22 cellular contexts compared by ENCODE assay signal in genomic region chr15:37973856-37974255, GRCh38. TPM values are rescaled to one million over a fixed set of nuclear protein-coding genes. Genes with fewer than 3 reads are reported as not detected.
A peak's percentile ranks its signal among the peaks of the same experiment; 100 is the strongest.
DNase-seq lines count a peak whose midpoint lies in the region; ATAC-seq, FAIRE-seq and TF ChIP-seq lines count a peak whose summit lies in the region.
"Had no signal": no experiment of that assay in that cellular context is flagged by ENCODE, and none has a peak within 500 bp of the region (broad histone marks: within the 10 kb centered on the region; RNA-seq: fewer than 3 reads in every experiment).

No MANE protein-coding gene starts in this region.

- WGBS in gastroesophageal sphincter (ENCODE audit: low coverage in 1 of 2), 2 donors, result 86 to 100% methylated on average over 1 to 2 of the region's 2 CpGs
- 70 to 81% (median 78%) methylated on average over 2 of the region's 2 CpGs for WGBS in spleen, 5 donors

- no TSS peak for BruUV-seq in endothelial cell of umbilical vein (replicated peaks; lab: Mats Ljungman, UMichigan)

- peak; percentile 28 for FAIRE-seq in endothelial cell of umbilical vein (lab: Jason Lieb, UNC)
- FAIRE-seq: GM12878 had no signal

- H3K27ac ChIP-seq in endothelial cell of umbilical vein (ENCODE audit: insufficient read depth, low read depth, low read length) (no peak overlapping the region), gastroesophageal sphincter (no peak overlapping the region), spleen (no peak overlapping the region)
- H3K27ac ChIP-seq: C4-2B, KMS-11 had no signal

- dilution Hi-C loops in endothelial cell of umbilical vein (cut with MboI; ENCODE audit: extremely low pct_ligation_motif_present, low sequenced_read_pairs), result no loop called here

- H3K9ac ChIP-seq in endothelial cell of umbilical vein (replicated peaks; ENCODE audit: extremely low read depth, insufficient read depth, low read length), result no peak overlapping the region
- H3K9ac ChIP-seq: KMS-11 had no signal

- no peak for TF ChIP-seq EP300 in gastroesophageal sphincter (IDR thresholded peaks at IDR 0.05)

- no peaks in the 10 kb centered on the region for H3K9me1 ChIP-seq in endothelial cell of umbilical vein (replicated peaks; ENCODE audit: control insufficient read depth, extremely low read depth, insufficient read depth, low read length)

- TF ChIP-seq POLR2A in endothelial cell of umbilical vein (IDR thresholded peaks at IDR 0.05; ENCODE audit: low read depth, low read length) (no peak), gastroesophageal sphincter (IDR thresholded peaks at IDR 0.05) (no peak), spleen (IDR thresholded peaks at IDR 0.05) (no peak)

- DNase-seq in EL (peak; percentile 6), M059J (ENCODE audit: low read depth) (peak; percentile 10), endothelial cell of umbilical vein (ENCODE audit: low read depth, low spot score) (no peak), fibroblast of villous mesenchyme (ENCODE audit: low read depth) (peak; percentile 29), spleen (no peak), NCI-H2107 (lab: John Stamatoyannopoulos, UW) (no peak), NK-92 (lab: John Stamatoyannopoulos, UW; ENCODE audit: unreplicated experiment) (no peak)
- DNase-seq: NCI-H1694, NCI-H2081, NCI-H446 treated with DMSO at 0.1 percent for 48 hours, NCI-H526 treated with DMSO at 0.1 percent for 48 hours, SHP77 had no signal

- H3K36me3 ChIP-seq in endothelial cell of umbilical vein (ENCODE audit: control insufficient read depth in 2 of 2, extremely low read depth in 1 of 2, insufficient read depth in 2 of 2, low read length in 2 of 2) (no peaks in the 10 kb centered on the region), gastroesophageal sphincter (no peaks in the 10 kb centered on the region), spleen (no peaks in the 10 kb centered on the region)
- H3K36me3 ChIP-seq: HAP-1 had no signal

- H2AFZ ChIP-seq in endothelial cell of umbilical vein (ENCODE audit: low read depth, low read length), result no peak overlapping the region
- H2AFZ ChIP-seq: GM23338 had no signal

- H3K4me1 ChIP-seq in endothelial cell of umbilical vein (ENCODE audit: control insufficient read depth, extremely low read depth, insufficient read depth, low read length), result no peaks in the 10 kb centered on the region
- no peaks in the 10 kb centered on the region for H3K4me1 ChIP-seq in gastroesophageal sphincter
- H3K4me1 ChIP-seq in spleen, result no peaks in the 10 kb centered on the region
- H3K4me1 ChIP-seq: HAP-1 had no signal

- H3K79me2 ChIP-seq in endothelial cell of umbilical vein (ENCODE audit: control insufficient read depth, insufficient read depth, low read length), result no peaks in the 10 kb centered on the region

- no peaks in the 10 kb centered on the region for H4K20me1 ChIP-seq in endothelial cell of umbilical vein (replicated peaks; ENCODE audit: control insufficient read depth, extremely low read depth, insufficient read depth, low read length)

- H3K27me3 ChIP-seq in endothelial cell of umbilical vein (ENCODE audit: control insufficient read depth in 2 of 2, insufficient read depth in 2 of 2, low read length in 2 of 2) (peaks cover 4 to 17% of the 10 kb centered on the region in 2 experiments), gastroesophageal sphincter (peaks cover 11% of the 10 kb centered on the region), spleen (replicated peaks in 1 of 7) (no peaks in the 10 kb centered on the region)

- TF ChIP-seq CTCF in endothelial cell of umbilical vein (IDR thresholded peaks at IDR 0.05; ENCODE audit: extremely low read depth in 1 of 2, insufficient read depth in 1 of 2, low read depth in 1 of 2, low read length in 2 of 2), result no peak
- no peak for TF ChIP-seq CTCF in fibroblast of villous mesenchyme (IDR thresholded peaks at IDR 0.05; ENCODE audit: insufficient read depth, low read depth, low read length)
- TF ChIP-seq CTCF in gastroesophageal sphincter (IDR thresholded peaks at IDR 0.05), result no peak
- TF ChIP-seq CTCF in spleen (IDR thresholded peaks at IDR 0.05 in 8 of 11, conservative IDR thresholded peaks at IDR 0.05 in 3 of 11), result no peak

- POLR2A ChIA-PET in endothelial cell of umbilical vein (lab: Charles Lee), result no interaction called here

- H3K9me3 ChIP-seq in endothelial cell of umbilical vein (replicated peaks; ENCODE audit: control insufficient read depth, insufficient read depth, low read length), result no peaks in the 10 kb centered on the region
- H3K9me3 ChIP-seq in gastroesophageal sphincter, result peaks cover 0 to 4% (median 0%) of the 10 kb centered on the region in 3 donors
- peaks cover 0 to 8% (median 3%) of the 10 kb centered on the region in 8 donors for H3K9me3 ChIP-seq in spleen
- H3K9me3 ChIP-seq: HAP-1 had no signal

- no peak for ATAC-seq in gastroesophageal sphincter
- ATAC-seq: GM12878, GM23338 had no signal

- no peak overlapping the region for H3K4me3 ChIP-seq in endothelial cell of umbilical vein (replicated peaks in 1 of 3; ENCODE audit: insufficient read depth in 1 of 3, low read depth in 1 of 3, low read length in 3 of 3)
- H3K4me3 ChIP-seq in fibroblast of villous mesenchyme (ENCODE audit: low read depth, low read length), result no peak overlapping the region
- H3K4me3 ChIP-seq in gastroesophageal sphincter, result no peak overlapping the region
- H3K4me3 ChIP-seq in spleen, result no peak overlapping the region
- H3K4me3 ChIP-seq: GM12878, GM23338, HAP-1 had no signal

- CTCF ChIA-PET in endothelial cell of umbilical vein (lab: Charles Lee), result no interaction called here

- H3K4me2 ChIP-seq in endothelial cell of umbilical vein (ENCODE audit: insufficient read depth, low read length), result no peak overlapping the region
- H3K4me2 ChIP-seq: GM23338, KMS-11 had no signal

- intact Hi-C loops in endothelial cell of umbilical vein (cut with micrococcal nuclease) (no loop called here), spleen (cut with DNase I; ENCODE audit: low total_unique reads) (no loop called here)

TF ChIP-seq in endothelial cell of umbilical vein, 7 proteins besides CTCF, POLR2A, EP300 and RAD21:
- TF ChIP-seq JUN (IDR thresholded peaks at IDR 0.05; ENCODE audit: borderline replicate concordance, insufficient read depth, insufficient read length, low read depth), result no peak
- TF ChIP-seq GATA2 (IDR thresholded peaks at IDR 0.05; ENCODE audit: insufficient read depth, insufficient read length, low read depth, low read length), result no peak
- no peak for TF ChIP-seq EZH2 (IDR thresholded peaks at IDR 0.05; ENCODE audit: borderline replicate concordance, low read depth, low read length, severe bottlenecking)
- no peak for TF ChIP-seq MYC (IDR thresholded peaks at IDR 0.05; ENCODE audit: low read depth, low read length)
- TF ChIP-seq POLR2AphosphoS5 (IDR thresholded peaks at IDR 0.05; ENCODE audit: insufficient read depth, low read depth, low read length), result no peak
- no peak for TF ChIP-seq FOS (IDR thresholded peaks at IDR 0.05; ENCODE audit: borderline replicate concordance, insufficient read depth, low read length)
- no peak for TF ChIP-seq MAX (IDR thresholded peaks at IDR 0.05; ENCODE audit: insufficient read depth, insufficient read length)

RNA-seq across cellular contexts. Expression of gene TMCO5A, which starts 39.4 kb away (rescaled TPM):
- total RNA-seq in M059J (2014; rRNA removed; shearing (Covaris generic)), result not detected in 2 replicates
- total RNA-seq in endothelial cell of umbilical vein (not detected in 2 replicates), fibroblast of villous mesenchyme (not detected in 2 replicates), gastroesophageal sphincter (not detected), spleen (not detected)
- polyA plus RNA-seq in endothelial cell of umbilical vein (not detected in 2 replicates), spleen (not detected)
- polyA plus RNA-seq in endothelial cell of umbilical vein (2011; cell fraction: cytosol; rRNA removed), result not detected in 2 replicates
- not detected in 2 replicates for polyA plus RNA-seq in endothelial cell of umbilical vein (2011; cell fraction: nucleus; rRNA removed)
- polyA plus RNA-seq in endothelial cell of umbilical vein (2012), result not detected in 2 replicates
- not detected in 2 replicates for polyA minus RNA-seq in endothelial cell of umbilical vein
- not detected for polyA minus RNA-seq in endothelial cell of umbilical vein (2011; cell fraction: cytosol; rRNA and poly(A)+ RNA removed)
- polyA minus RNA-seq in endothelial cell of umbilical vein (2011; cell fraction: nucleus; rRNA and poly(A)+ RNA removed), result not detected in 2 replicates
- total RNA-seq: A172, GM12878, GM23338, HT1080, RPMI7951 had no signal
- polyA plus RNA-seq: AG04450, GM12878, GM23338 had no signal

Comparison
In these comparisons a context has a peak if more than half of its experiments do, and no peak if none do; other contexts are left out.
1. DNase-seq: peak in EL (single experiment), M059J (single experiment) and fibroblast of villous mesenchyme (single experiment); none in endothelial cell of umbilical vein (single experiment), spleen (single experiment), NCI-H2107 (single experiment) and NK-92 (single experiment).